Comparison of ENCODE assay signal across 10 cellular contexts in genomic region chrX:15158736-15159406, GRCh38.
DNase-seq lines count a peak whose midpoint lies in the region; ATAC-seq and TF ChIP-seq lines count a peak whose summit lies in the region.
"Had no signal": no experiment of that assay in that cellular context is flagged by ENCODE, and none has a peak within 500 bp of the region (broad histone marks: within the 10 kb centered on the region; RNA-seq: fewer than 3 reads in every experiment).

No MANE protein-coding gene starts in this region.

- DNase-seq in GM06990 (ENCODE audit: extremely low read depth, insufficient read length) (peak; percentile 25), cortex of kidney (lab: John Stamatoyannopoulos, UW) (no peak), NCI-H510A (lab: John Stamatoyannopoulos, UW) (no peak), middle frontal gyrus (ENCODE audit: extremely low spot score, low spot score) (no peak), prostate gland (ENCODE audit: low spot score) (no peak)
- DNase-seq: DMS53, KBM-7 had no signal

- H3K27ac Mint-ChIP-seq in activated naive CD4-positive, alpha-beta T cell treated with anti-CD3 and anti-CD28 coated beads, Interleukin-2, amount 50 U/mL, for 24 hours, result peak overlapping the region; percentile 95

- intact Hi-C loops in prostate gland (cut with DNase I), result no loop called here

- no peaks in the 10 kb centered on the region for H3K27me3 Mint-ChIP-seq in activated naive CD4-positive, alpha-beta T cell treated with anti-CD3 and anti-CD28 coated beads, Interleukin-2, amount 50 U/mL, for 24 hours

- no peak overlapping the region for H3K27ac ChIP-seq in prostate gland

- H3K4me1 ChIP-seq in prostate gland (replicated peaks), result no peaks in the 10 kb centered on the region

- H3K9me3 ChIP-seq in prostate gland, result no peaks in the 10 kb centered on the region

- H3K36me3 ChIP-seq in GM06990 (ENCODE audit: control insufficient read depth, insufficient read depth, low read length), result no peaks in the 10 kb centered on the region
- no peaks in the 10 kb centered on the region for H3K36me3 ChIP-seq in prostate gland

- no peaks in the 10 kb centered on the region for H3K9me3 Mint-ChIP-seq in activated naive CD4-positive, alpha-beta T cell treated with anti-CD3 and anti-CD28 coated beads, Interleukin-2, amount 50 U/mL, for 24 hours

- peak; percentile 66 for ATAC-seq in GM19467 (IDR thresholded peaks at IDR 0.05; ENCODE audit: unreplicated experiment)
- ATAC-seq in HG03342 (IDR thresholded peaks at IDR 0.05; ENCODE audit: unreplicated experiment), result peak; percentile 64

- peak overlapping the region; percentile 25; the same call in 1 of the 2 replicates for H3K4me3 ChIP-seq in GM06990 (replicated peaks; ENCODE audit: low read depth, low read length)
- no peak overlapping the region for H3K4me3 ChIP-seq in prostate gland

- WGBS in prostate gland, result 83% methylated on average over 7 of the region's 7 CpGs

- TF ChIP-seq CTCF in GM06990 (IDR thresholded peaks at IDR 0.05; ENCODE audit: insufficient read depth, low read length, poor library complexity, severe bottlenecking), result no peak
- no peak for TF ChIP-seq CTCF in prostate gland (IDR thresholded peaks at IDR 0.05)

- H3K4me1 Mint-ChIP-seq in activated naive CD4-positive, alpha-beta T cell treated with anti-CD3 and anti-CD28 coated beads, Interleukin-2, amount 50 U/mL, for 24 hours, result peaks cover 51% of the 10 kb centered on the region

- TF ChIP-seq POLR2A in prostate gland (IDR thresholded peaks at IDR 0.05), result no peak

- peak overlapping the region; percentile 85 for H3K4me3 Mint-ChIP-seq in activated naive CD4-positive, alpha-beta T cell treated with anti-CD3 and anti-CD28 coated beads, Interleukin-2, amount 50 U/mL, for 24 hours

- H3K27me3 ChIP-seq in GM06990 (replicated peaks; ENCODE audit: control insufficient read depth, insufficient read depth, low read length), result no peaks in the 10 kb centered on the region
- no peaks in the 10 kb centered on the region for H3K27me3 ChIP-seq in prostate gland (replicated peaks; ENCODE audit: insufficient read depth)

- no peaks in the 10 kb centered on the region for H3K36me3 Mint-ChIP-seq in activated naive CD4-positive, alpha-beta T cell treated with anti-CD3 and anti-CD28 coated beads, Interleukin-2, amount 50 U/mL, for 24 hours
